In genomic region chr16:57300387-57301125, GRCh38 we compare ENCODE assay signal across 8 cellular contexts. TPM values are rescaled to one million over a fixed set of nuclear protein-coding genes. Genes with fewer than 3 reads are reported as not detected.
DNase-seq lines count a peak whose midpoint lies in the region; ATAC-seq and TF ChIP-seq lines count a peak whose summit lies in the region.

No MANE protein-coding gene starts in this region.

- H3K9me3 ChIP-seq in CD4-positive, alpha-beta memory T cell (ENCODE audit: control insufficient read depth in 1 of 2, low read length in 2 of 2): no peaks in the 10 kb centered on the region
- H3K9me3 ChIP-seq in right lobe of liver: no peaks in the 10 kb centered on the region

- no peaks in the 10 kb centered on the region for H3K36me3 Mint-ChIP-seq in CD4-positive, alpha-beta memory T cell
- no peaks in the 10 kb centered on the region for H3K36me3 Mint-ChIP-seq in activated CD4-positive, alpha-beta memory T cell treated with anti-CD3 and anti-CD28 coated beads for 36 hours

- H3K4me3 Mint-ChIP-seq in CD4-positive, alpha-beta memory T cell: no peak overlapping the region
- H3K4me3 Mint-ChIP-seq in activated CD4-positive, alpha-beta memory T cell treated with anti-CD3 and anti-CD28 coated beads for 36 hours: no peak overlapping the region

- TF ChIP-seq POLR2A in right lobe of liver (IDR thresholded peaks at IDR 0.05): no peak

- intact Hi-C loops in CD4-positive, alpha-beta memory T cell (cut with micrococcal nuclease): loop anchor here (1.0 kb wide), 13 partner anchors 16 to 435 kb away; partner anchors contain the start of genes CCDC102A, CIAPIN1, COQ9 and HERPUD1
- intact Hi-C loops in activated CD4-positive, alpha-beta memory T cell treated with anti-CD3 and anti-CD28 coated beads for 36 hours (cut with micrococcal nuclease): loop anchor here (1.0 to 5.0 kb wide), 11 partner anchors 11 to 435 kb away; partner anchors contain the start of genes ARL2BP, CCDC102A, CIAPIN1 and COQ9
- intact Hi-C loops in right lobe of liver (cut with DNase I): loop anchor here (2.0 to 10.0 kb wide), 4 partner anchors 74 to 214 kb away; partner anchors contain the start of gene CX3CL1 (in 1 of the 2)

- peak overlapping the region; percentile 53 for H3K27ac ChIP-seq in CD4-positive, alpha-beta memory T cell (ENCODE audit: low read depth, low read length)
- H3K27ac ChIP-seq in right lobe of liver: peak overlapping the region; percentile 67 to 88 (median 70)

- no peaks in the 10 kb centered on the region for H3K27me3 ChIP-seq in CD4-positive, alpha-beta memory T cell (ENCODE audit: insufficient read depth, low read length)
- no peaks in the 10 kb centered on the region for H3K27me3 ChIP-seq in right lobe of liver

- H3K4me1 ChIP-seq in CD4-positive, alpha-beta memory T cell (ENCODE audit: insufficient read depth, low read length): peaks cover 49% of the 10 kb centered on the region
- peaks cover 0 to 29% (median 16%) of the 10 kb centered on the region in 4 donors for H3K4me1 ChIP-seq in right lobe of liver

- no peaks in the 10 kb centered on the region for H3K36me3 ChIP-seq in CD4-positive, alpha-beta memory T cell (ENCODE audit: insufficient read depth, low read length)
- no peaks in the 10 kb centered on the region for H3K36me3 ChIP-seq in right lobe of liver

- DNase-seq in CD4-positive, alpha-beta memory T cell: peak; percentile 99 to 100 (median 99)
- DNase-seq in HK-2 (ENCODE audit: unreplicated experiment) (peak; percentile 100), NCI-H82 (lab: John Stamatoyannopoulos, UW) (peak; percentile 99), ecto neural progenitor cell (ENCODE audit: low spot score) (peak; percentile 100), right lobe of liver (peak; percentile 98 to 99 (median 98))
- peak; percentile 100 for DNase-seq in activated CD4-positive, alpha-beta memory T cell treated with anti-CD3 and anti-CD28 coated beads for 36 hours
- peak; percentile 96 for DNase-seq in stimulated activated CD4-positive, alpha-beta T cell treated with anti-CD3 and anti-CD28 coated beads, Interleukin-4, amount 100 ng/mL, for 1 hour

- peak; percentile 95 to 99 (median 96) for TF ChIP-seq CTCF in right lobe of liver (IDR thresholded peaks at IDR 0.05)

- POLR2A ChIA-PET in CD4-positive, alpha-beta memory T cell (lab: Charles Lee; ENCODE audit: partially characterized antibody): interaction anchor here (0.6 to 3.9 kb wide), 18 partner anchors 21 to 570 kb away, joined by 3 to 26 read pairs (median 4); partner anchors contain the start of genes ADGRG5, ARL2BP, CCDC102A and CIAPIN1
- POLR2A ChIA-PET in activated CD4-positive, alpha-beta memory T cell treated with anti-CD3 and anti-CD28 coated beads for 36 hours (lab: Charles Lee): interaction anchor here (0.6 to 1.8 kb wide), 4 partner anchors 117 to 290 kb away, joined by 3 to 6 read pairs (median 4); partner anchors contain the start of genes CIAPIN1, COQ9 and POLR2C

- peak; percentile 73 for ATAC-seq in GM19463 (IDR thresholded peaks at IDR 0.05; ENCODE audit: unreplicated experiment)
- ATAC-seq in right lobe of liver: peak; percentile 85 to 96 (median 88)

- peak overlapping the region; percentile 60 to 67 for H3K4me3 ChIP-seq in CD4-positive, alpha-beta memory T cell (ENCODE audit: low read length in 2 of 2)
- peak overlapping the region; percentile 31 to 37 (median 35) for H3K4me3 ChIP-seq in right lobe of liver

- CTCF ChIA-PET in CD4-positive, alpha-beta memory T cell (lab: Charles Lee; ENCODE audit: partially characterized antibody): interaction anchor here (0.6 to 10.3 kb wide), 17 partner anchors 9 to 292 kb away, joined by 3 to 174 read pairs (median 4); partner anchors contain the start of genes ARL2BP, CIAPIN1, COQ9 and POLR2C
- CTCF ChIA-PET in activated CD4-positive, alpha-beta memory T cell treated with anti-CD3 and anti-CD28 coated beads for 36 hours (lab: Charles Lee): interaction anchor here (0.6 to 8.6 kb wide), 23 partner anchors 10 to 251 kb away, joined by 3 to 210 read pairs (median 6); partner anchors contain the start of genes CCL17, CIAPIN1, COQ9 and POLR2C

- WGBS in right lobe of liver (ENCODE audit: insufficient coverage, low coverage, low lambda C conversion rate, missing lambda C conversion rate): 6% methylated on average over 30 of the region's 36 CpGs

- H3K9me3 Mint-ChIP-seq in CD4-positive, alpha-beta memory T cell: no peaks in the 10 kb centered on the region
- no peaks in the 10 kb centered on the region for H3K9me3 Mint-ChIP-seq in activated CD4-positive, alpha-beta memory T cell treated with anti-CD3 and anti-CD28 coated beads for 36 hours

- no peak overlapping the region for H3K27ac Mint-ChIP-seq in CD4-positive, alpha-beta memory T cell
- H3K27ac Mint-ChIP-seq in activated CD4-positive, alpha-beta memory T cell treated with anti-CD3 and anti-CD28 coated beads for 36 hours: no peak overlapping the region

- H3K27me3 Mint-ChIP-seq in CD4-positive, alpha-beta memory T cell: no peaks in the 10 kb centered on the region
- H3K27me3 Mint-ChIP-seq in activated CD4-positive, alpha-beta memory T cell treated with anti-CD3 and anti-CD28 coated beads for 36 hours: no peaks in the 10 kb centered on the region

- H3K4me1 Mint-ChIP-seq in CD4-positive, alpha-beta memory T cell: peaks cover 12 to 27% (median 17%) of the 10 kb centered on the region in 4 donors
- H3K4me1 Mint-ChIP-seq in activated CD4-positive, alpha-beta memory T cell treated with anti-CD3 and anti-CD28 coated beads for 36 hours (ENCODE audit: low read depth): peaks cover 10% of the 10 kb centered on the region

RNA-seq across cellular contexts. Expression of gene PLLP, which starts 16.1 kb away (rescaled TPM):
- 1 to 10 TPM; 1.6 to 2.4 TPM for total RNA-seq in CD4-positive, alpha-beta memory T cell
- polyA plus RNA-seq in CD4-positive, alpha-beta memory T cell: 1 to 10 TPM; 1.6 to 2.2 TPM
- total RNA-seq in activated CD4-positive, alpha-beta memory T cell treated with anti-CD3 and anti-CD28 coated beads for 36 hours: not detected
- total RNA-seq in right lobe of liver: 1 to 10 TPM; 2.1 to 7.4 (median 3.8) TPM

RNA-seq across cellular contexts. Expression of gene ARL2BP, which starts 55.5 kb away (rescaled TPM):
- 10 to 100 TPM; 48.0 to 49.1 TPM for total RNA-seq in CD4-positive, alpha-beta memory T cell
- polyA plus RNA-seq in CD4-positive, alpha-beta memory T cell: 100 to 1,000 TPM; 130 to 181 TPM
- 10 to 100 TPM; 16.4 to 16.9 TPM for total RNA-seq in activated CD4-positive, alpha-beta memory T cell treated with anti-CD3 and anti-CD28 coated beads for 36 hours
- total RNA-seq in right lobe of liver: 10 to 100 TPM; 19.3 to 26.8 (median 22.0) TPM

RNA-seq across cellular contexts. Expression of gene CCL22, which starts 58.0 kb away (rescaled TPM):
- total RNA-seq in CD4-positive, alpha-beta memory T cell: under 1 TPM in 1 of 2 experiments, not detected in 1; 0.26 TPM
- polyA plus RNA-seq in CD4-positive, alpha-beta memory T cell: not detected
- total RNA-seq in activated CD4-positive, alpha-beta memory T cell treated with anti-CD3 and anti-CD28 coated beads for 36 hours: 1 to 10 TPM; 1.5 to 1.7 TPM
- under 1 TPM in 2 of 6 experiments, not detected in 4; 0.12 to 0.16 TPM for total RNA-seq in right lobe of liver

Comparison
In these comparisons a context has a peak if more than half of its experiments do, and no peak if none do; other contexts are left out.
1. Peak in every context shown above with its lines: DNase-seq, ATAC-seq, H3K4me3 ChIP-seq and H3K27ac ChIP-seq.